Comparison of ENCODE assay signal across 24 cellular contexts in genomic region chr11:108937756-108938155, GRCh38.
"Had no signal": no experiment of that assay in that cellular context is flagged by ENCODE, and none has a peak within 500 bp of the region (broad histone marks: within the 10 kb centered on the region; RNA-seq: fewer than 3 reads in every experiment).

No MANE protein-coding gene starts in this region.

- H3K79me2 ChIP-seq: hepatocyte had no signal

- H3K27me3 ChIP-seq: dorsolateral prefrontal cortex, esophagus muscularis mucosa, foreskin keratinocyte, gastroesophageal sphincter, heart left ventricle, hepatocyte had no signal

- H3K4me1 ChIP-seq: esophagus muscularis mucosa, gastroesophageal sphincter, lower lobe of right lung had no signal

- H3K4me2 ChIP-seq: hepatocyte had no signal

- H2AFZ ChIP-seq: hepatocyte had no signal

- FAIRE-seq: colon, endothelial cell of umbilical vein, kidney had no signal

- H3K4me3 ChIP-seq: coronary artery, dorsolateral prefrontal cortex, esophagus muscularis mucosa, gastroesophageal sphincter, heart left ventricle, hepatocyte, left ventricle myocardium inferior, lower lobe of right lung had no signal

- DNase-seq: dermis blood vessel endothelial cell; dorsolateral prefrontal cortex; effector CD4-positive, alpha-beta T cell; effector memory CD4-positive, alpha-beta T cell; foreskin keratinocyte; heart left ventricle; hypothalamus; immature natural killer cell; islet precursor cell; kidney; kidney glomerular epithelial cell; left colon; left ventricle myocardium inferior; lower lobe of right lung; mesendoderm; midbrain; naive thymus-derived CD4-positive, alpha-beta T cell had no signal

- ATAC-seq: foreskin keratinocyte; gastroesophageal sphincter; heart left ventricle; left colon; left lobe of liver; lower lobe of right lung; naive thymus-derived CD4-positive, alpha-beta T cell had no signal

- H3K9me3 ChIP-seq: esophagus muscularis mucosa, gastroesophageal sphincter, heart left ventricle, left ventricle myocardium inferior, lower lobe of right lung had no signal

- H3K27ac ChIP-seq: coronary artery, dorsolateral prefrontal cortex, esophagus muscularis mucosa, foreskin keratinocyte, gastroesophageal sphincter, heart left ventricle, hepatocyte, left ventricle myocardium inferior, lower lobe of right lung had no signal
